Comparison of ENCODE assay signal across 1 cellular context in the genomic region with DNA sequence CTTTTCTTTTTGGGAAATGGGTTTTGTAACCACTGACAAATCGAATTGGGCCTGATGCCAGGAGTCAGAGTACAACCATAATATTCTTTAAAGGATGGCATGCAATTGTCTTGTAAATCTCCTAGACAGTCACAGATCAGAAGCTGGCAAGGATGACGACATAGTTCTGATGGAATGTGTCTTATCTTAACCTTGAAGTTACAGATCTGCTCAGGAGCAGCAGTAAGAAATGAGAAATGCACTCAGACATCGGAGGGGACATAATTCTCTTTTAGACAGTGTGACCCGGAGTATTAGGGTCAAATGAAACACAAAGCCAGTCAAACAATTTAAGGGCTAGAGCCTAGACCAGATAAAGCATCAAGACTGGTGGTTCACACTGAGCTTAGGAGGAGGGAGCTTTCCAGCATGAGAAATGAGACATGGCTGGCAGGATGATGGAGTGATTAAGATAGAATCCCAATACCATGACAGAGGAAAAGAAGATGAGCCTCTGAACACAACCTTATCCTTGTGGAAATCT.
TF ChIP-seq lines count a peak whose summit lies in the region.

No MANE protein-coding gene starts in this region.

TF ChIP-seq in SK-N-SH, 30 proteins besides CTCF, POLR2A, EP300 and RAD21 (continued from another document):
- TF ChIP-seq PBX3 (IDR thresholded peaks at IDR 0.05) = peak; percentile 90
- TF ChIP-seq USF2 (IDR thresholded peaks at IDR 0.05; ENCODE audit: borderline replicate concordance, low read depth, low read length) = no peak
- TF ChIP-seq, protein P1, sequence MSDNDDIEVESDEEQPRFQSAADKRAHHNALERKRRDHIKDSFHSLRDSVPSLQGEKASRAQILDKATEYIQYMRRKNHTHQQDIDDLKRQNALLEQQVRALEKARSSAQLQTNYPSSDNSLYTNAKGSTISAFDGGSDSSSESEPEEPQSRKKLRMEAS (IDR thresholded peaks at IDR 0.05; ENCODE audit: low read depth) = no peak
TF ChIP-seq in SK-N-SH: peak in this region for 10.
